In genomic region chr20:37649635-37650244, GRCh38 we compare ENCODE assay signal across 37 cellular contexts.
"Had no signal": no experiment of that assay in that cellular context is flagged by ENCODE, and none has a peak within 500 bp of the region (broad histone marks: within the 10 kb centered on the region; RNA-seq: fewer than 3 reads in every experiment).

No MANE protein-coding gene starts in this region.

- H3K36me3 ChIP-seq: ascending aorta, Peyer's patch, SJSA1 had no signal

- H3K4me3 ChIP-seq: ascending aorta, body of pancreas, Peyer's patch, SJSA1 had no signal

- H3K27ac ChIP-seq: ascending aorta, body of pancreas, KMS-11, Peyer's patch, SJSA1 had no signal

- ATAC-seq: activated CD4-positive, alpha-beta T cell treated with anti-CD3 and anti-CD28 coated beads for 36 hours; activated CD4-positive, CD25-positive, alpha-beta regulatory T cell treated with anti-CD3 and anti-CD28 coated beads, Interleukin-2, amount 50 U/mL, for 24 hours; activated CD8-positive, alpha-beta T cell treated with anti-CD3 and anti-CD28 coated beads, Interleukin-2, amount 10 ng/mL, durations not matched to agents 7 days and 5 days; body of pancreas; PC-3; WTC11 had no signal

- H3K4me3 Mint-ChIP-seq: activated CD4-positive, alpha-beta T cell treated with anti-CD3 and anti-CD28 coated beads for 36 hours; activated CD4-positive, alpha-beta T cell treated with anti-CD3 and anti-CD28 coated beads, Interleukin-2, amount 10 ng/mL, durations not matched to agents 7 days and 5 days; activated CD8-positive, alpha-beta T cell treated with anti-CD3 and anti-CD28 coated beads, Interleukin-2, amount 10 ng/mL, durations not matched to agents 7 days and 5 days; activated naive CD4-positive, alpha-beta T cell treated with anti-CD3 and anti-CD28 coated beads, Interleukin-2, amount 50 U/mL, for 24 hours; activated naive CD8-positive, alpha-beta T cell treated with anti-CD3 and anti-CD28 coated beads, Interleukin-2, amount 10 ng/mL, durations not matched to agents 7 days and 5 days; activated T-cell treated with anti-CD3 and anti-CD28 coated beads, Interleukin-2, amount 50 U/mL, for 24 hours; T-helper 1 cell treated with Interleukin-12 subunit alpha and Interleukin-12 subunit beta and Interleukin-4 antibody, amounts not matched to agents 30 μg/mL and 1 μg/mL, for 36 hours; T-helper 2 cell treated with Interferon-gamma antibody and Interleukin-4, amounts not matched to agents 5 μg/mL and 100 μg/mL, for 36 hours; WTC11 had no signal

- H3K4me1 Mint-ChIP-seq: activated CD4-positive, alpha-beta T cell treated with anti-CD3 and anti-CD28 coated beads for 36 hours; activated CD4-positive, alpha-beta T cell treated with anti-CD3 and anti-CD28 coated beads, Interleukin-2, amount 10 ng/mL, durations not matched to agents 7 days and 5 days; activated naive CD4-positive, alpha-beta T cell treated with anti-CD3 and anti-CD28 coated beads, Interleukin-2, amount 50 U/mL, for 24 hours; activated naive CD8-positive, alpha-beta T cell treated with anti-CD3 and anti-CD28 coated beads, Interleukin-2, amount 10 ng/mL, durations not matched to agents 7 days and 5 days had no signal

- H3K9me3 ChIP-seq: ascending aorta, body of pancreas, Peyer's patch, SJSA1, SK-N-SH had no signal

- H3K9me3 Mint-ChIP-seq: activated CD4-positive, alpha-beta T cell treated with anti-CD3 and anti-CD28 coated beads, Interleukin-2, amount 10 ng/mL, durations not matched to agents 7 days and 5 days; activated naive CD4-positive, alpha-beta T cell treated with anti-CD3 and anti-CD28 coated beads, Interleukin-2, amount 50 U/mL, for 24 hours; activated naive CD8-positive, alpha-beta T cell treated with anti-CD3 and anti-CD28 coated beads, Interleukin-2, amount 10 ng/mL, durations not matched to agents 7 days and 5 days; activated T-cell treated with anti-CD3 and anti-CD28 coated beads, Interleukin-2, amount 50 U/mL, for 24 hours; activated T-helper 2 cell treated with anti-CD3 and anti-CD28 coated beads, Interferon-gamma antibody, Interleukin-2, Interleukin-4, amounts not matched to agents 10 μg/mL and 5 μg/mL and 100 μg/mL, durations not matched to agents 14 hours and 24 hours and 36 hours; T-helper 1 cell treated with Interleukin-12 subunit alpha and Interleukin-12 subunit beta and Interleukin-4 antibody, amounts not matched to agents 30 μg/mL and 1 μg/mL, for 36 hours; T-helper 2 cell treated with Interferon-gamma antibody and Interleukin-4, amounts not matched to agents 5 μg/mL and 100 μg/mL, for 36 hours had no signal

- H3K4me2 ChIP-seq: KMS-11, SK-N-SH had no signal

- H3K27me3 ChIP-seq: ascending aorta, body of pancreas, Peyer's patch had no signal

- H3K4me1 ChIP-seq: ascending aorta, body of pancreas, Peyer's patch, SJSA1 had no signal

- H3K27ac Mint-ChIP-seq: activated CD4-positive, alpha-beta T cell treated with anti-CD3 and anti-CD28 coated beads for 36 hours; activated CD4-positive, alpha-beta T cell treated with anti-CD3 and anti-CD28 coated beads, Interleukin-2, amount 10 ng/mL, durations not matched to agents 7 days and 5 days; activated CD8-positive, alpha-beta T cell treated with anti-CD3 and anti-CD28 coated beads, Interleukin-2, amount 10 ng/mL, durations not matched to agents 7 days and 5 days; activated naive CD4-positive, alpha-beta T cell treated with anti-CD3 and anti-CD28 coated beads, Interleukin-2, amount 50 U/mL, for 24 hours; activated naive CD8-positive, alpha-beta T cell treated with anti-CD3 and anti-CD28 coated beads, Interleukin-2, amount 10 ng/mL, durations not matched to agents 7 days and 5 days; activated T-cell treated with anti-CD3 and anti-CD28 coated beads, Interleukin-2, amount 50 U/mL, for 24 hours; activated T-helper 2 cell treated with anti-CD3 and anti-CD28 coated beads, Interferon-gamma antibody, Interleukin-2, Interleukin-4, amounts not matched to agents 10 μg/mL and 5 μg/mL and 100 μg/mL, durations not matched to agents 14 hours and 24 hours and 36 hours; T-helper 1 cell treated with Interleukin-12 subunit alpha and Interleukin-12 subunit beta and Interleukin-4 antibody, amounts not matched to agents 30 μg/mL and 1 μg/mL, for 36 hours; T-helper 2 cell treated with Interferon-gamma antibody and Interleukin-4, amounts not matched to agents 5 μg/mL and 100 μg/mL, for 36 hours; WTC11 had no signal

- FAIRE-seq: bronchial epithelial cell had no signal

- H3K36me3 Mint-ChIP-seq: activated naive CD4-positive, alpha-beta T cell treated with anti-CD3 and anti-CD28 coated beads, Interleukin-2, amount 50 U/mL, for 24 hours; activated naive CD8-positive, alpha-beta T cell treated with anti-CD3 and anti-CD28 coated beads, Interleukin-2, amount 10 ng/mL, durations not matched to agents 7 days and 5 days; WTC11 had no signal

- DNase-seq: activated CD4-positive, alpha-beta T cell treated with anti-CD3 and anti-CD28 coated beads for 36 hours; activated CD4-positive, alpha-beta T cell treated with anti-CD3 and anti-CD28 coated beads, Interleukin-2, amount 10 ng/mL, durations not matched to agents 7 days and 5 days; activated CD4-positive, alpha-beta T cell treated with anti-CD3 and anti-CD28 coated beads, Interleukin-2, amount 50 U/mL, for 48 hours; activated CD8-positive, alpha-beta T cell treated with anti-CD3 and anti-CD28 coated beads, Interleukin-2, amount 10 ng/mL, durations not matched to agents 7 days and 5 days; activated gamma-delta T cell; activated naive CD4-positive, alpha-beta T cell treated with Interleukin-2 at 50 U/mL for 16 hours; activated naive CD8-positive, alpha-beta T cell treated with anti-CD3 and anti-CD28 coated beads, Interleukin-2, amount 10 ng/mL, durations not matched to agents 7 days and 5 days; activated T-cell treated with anti-CD3 and anti-CD28 coated beads, Interleukin-2, amount 50 U/mL, for 24 hours; amygdala; body of pancreas; MM.1S; MV-4-11; NCI-H1092; NCI-H1436 treated with DMSO at 0.1 percent for 48 hours; NCI-H1694 treated with DMSO at 0.1 percent for 48 hours; NCI-H2029 treated with DMSO at 0.1 percent for 48 hours; NCI-H2107; NCI-H2171; NCI-H510A; NCI-H526; NCI-H748 treated with DMSO at 0.1 percent for 48 hours; NK-92 treated with Interleukin-12 subunit alpha and Interleukin-12 subunit beta, amount 100 ng/mL, for 24 hours; PC-3; Peyer's patch; RPMI8226; SHP77 treated with DMSO at 0.1 percent for 48 hours had no signal

- H3K9ac ChIP-seq: KMS-11, SK-N-SH had no signal
